ENCODE assay signal across 12 cellular contexts in the genomic region with DNA sequence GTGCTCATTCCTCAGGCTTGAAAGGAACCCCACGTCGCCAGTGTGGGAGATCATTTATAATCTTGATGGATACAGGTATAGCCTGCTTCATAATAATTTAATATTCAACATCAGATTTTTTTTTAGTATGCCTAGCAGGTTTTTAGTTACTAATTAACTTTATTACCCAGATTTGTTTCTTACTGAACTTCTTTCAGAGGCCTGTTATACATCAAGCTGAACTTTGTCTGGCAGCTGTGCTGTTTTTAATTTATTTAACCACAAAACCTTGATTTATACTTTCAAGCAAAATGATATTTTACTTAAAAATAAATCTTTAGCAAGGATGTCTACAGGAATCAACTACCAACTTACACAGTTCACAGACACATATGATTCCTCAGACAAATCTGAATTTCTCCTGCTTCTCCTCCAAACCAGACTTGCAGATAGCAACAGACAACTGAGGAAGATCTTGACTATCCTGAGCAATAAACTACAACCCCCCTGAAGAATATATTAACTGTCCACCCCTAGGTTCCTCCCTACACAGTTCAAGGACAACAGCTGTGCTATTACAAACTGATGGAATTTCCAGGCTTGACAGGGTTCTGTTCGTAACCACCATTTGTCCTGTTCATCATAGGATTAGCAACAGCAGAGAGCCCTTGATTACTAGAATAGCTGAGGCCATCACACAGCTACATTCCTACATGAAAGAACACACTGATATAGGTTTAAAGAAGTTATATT. TPM values are rescaled to one million over a fixed set of nuclear protein-coding genes. Genes with fewer than 3 reads are reported as not detected.
DNase-seq lines count a peak whose midpoint lies in the region; ATAC-seq and TF ChIP-seq lines count a peak whose summit lies in the region.
"Had no signal": no experiment of that assay in that cellular context is flagged by ENCODE, and none has a peak within 500 bp of the region (broad histone marks: within the 10 kb centered on the region; RNA-seq: fewer than 3 reads in every experiment).

No MANE protein-coding gene starts in this region.

- intact Hi-C loops in Right ventricle myocardium superior (cut with DNase I), result no loop called here
- intact Hi-C loops in Right ventricle myocardium inferior (cut with DNase I), result no loop called here
- intact Hi-C loops in aorta (cut with DNase I), result no loop called here

- WGBS in aorta, 2 donors, result 12 to 14% methylated on average over 3 of the region's 3 CpGs

- no peak overlapping the region for H3K9ac ChIP-seq in muscle layer of colon (ENCODE audit: low read length)

- H3K27me3 ChIP-seq in muscle layer of colon (ENCODE audit: control insufficient read depth in 1 of 2, insufficient read depth in 2 of 2, low read length in 2 of 2) (no peaks in the 10 kb centered on the region), aorta (ENCODE audit: control insufficient read depth in 1 of 2, insufficient read depth in 2 of 2, low read length in 1 of 2) (no peaks in the 10 kb centered on the region), MG63 (no peaks in the 10 kb centered on the region)

- peak overlapping the region; percentile 35 for H3K27ac ChIP-seq in coronary artery
- peak overlapping the region; percentile 72 for H3K27ac ChIP-seq in muscle layer of colon (ENCODE audit: low read depth, low read length)
- peak overlapping the region; percentile 36 to 82 for H3K27ac ChIP-seq in aorta (ENCODE audit: low read depth in 1 of 2, low read length in 2 of 2)

- H3K9me3 ChIP-seq in muscle layer of colon (ENCODE audit: low read length), result no peaks in the 10 kb centered on the region
- H3K9me3 ChIP-seq in aorta (ENCODE audit: control insufficient read depth, low read length), result no peaks in the 10 kb centered on the region
- H3K9me3 ChIP-seq in MG63, result no peaks in the 10 kb centered on the region

- H3K36me3 ChIP-seq in muscle layer of colon (ENCODE audit: insufficient read depth, low read length), result no peaks in the 10 kb centered on the region
- no peaks in the 10 kb centered on the region for H3K36me3 ChIP-seq in aorta (ENCODE audit: control insufficient read depth in 1 of 2, insufficient read depth in 2 of 2, low read length in 1 of 2)
- H3K36me3 ChIP-seq in MG63, result peaks cover 2% of the 10 kb centered on the region; the same call in 1 of the 2 replicates

- ATAC-seq in Right ventricle myocardium superior (ENCODE audit: poor library complexity) (peak; percentile 4), Right ventricle myocardium inferior (no peak), aorta (ENCODE audit: low FRiP score) (no peak)
- ATAC-seq: naive thymus-derived CD8-positive, alpha-beta T cell had no signal

- TF ChIP-seq CTCF in coronary artery (IDR thresholded peaks at IDR 0.05) (no peak), GM20000 (IDR thresholded peaks at IDR 0.05; ENCODE audit: extremely low read depth, missing control alignments) (no peak)

- H3K4me3 ChIP-seq in coronary artery, result no peak overlapping the region
- H3K4me3 ChIP-seq in muscle layer of colon (ENCODE audit: low read depth in 1 of 2, low read length in 2 of 2), result no peak overlapping the region
- H3K4me3 ChIP-seq in aorta (ENCODE audit: low read length in 2 of 2), result no peak overlapping the region
- H3K4me3 ChIP-seq in MG63, result no peak overlapping the region

- H3K4me1 ChIP-seq in muscle layer of colon (ENCODE audit: insufficient read depth, low read length) (peaks cover 63% of the 10 kb centered on the region), aorta (ENCODE audit: control insufficient read depth in 1 of 2, insufficient read depth in 2 of 2, low read length in 2 of 2) (peaks cover 14 to 18% of the 10 kb centered on the region in 2 donors)

- no peak for DNase-seq in Right ventricle myocardium superior
- DNase-seq in Right ventricle myocardium inferior (ENCODE audit: missing footprints), result no peak
- no peak for DNase-seq in coronary artery (ENCODE audit: low spot score)
- no peak for DNase-seq in aorta
- DNase-seq in stimulated activated CD4-positive, alpha-beta T cell treated with anti-CD3 and anti-CD28 coated beads, Interleukin-2, amount 100 ng/mL, for 48 hours, result no peak
- no peak for DNase-seq in GM20000 (ENCODE audit: low spot score)
- no peak for DNase-seq in MG63
- DNase-seq: activated T-cell treated with anti-CD3 and anti-CD28 coated beads, Interleukin-2, amount 50 U/mL, for 1 hour; GOT3; NCI-H2171 treated with DMSO at 0.1 percent for 48 hours had no signal

RNA-seq across cellular contexts. Expression of gene MAP4, which starts 0.6 kb away (rescaled TPM):
- total RNA-seq in Right ventricle myocardium superior, result 426 TPM
- 520 TPM for total RNA-seq in Right ventricle myocardium inferior
- total RNA-seq in aorta, result 100 to 1,000 TPM; 356 to 467 TPM
- polyA plus RNA-seq in aorta, result 100 to 1,000 TPM; 110 to 177 TPM
- 38.5 and 46.2 TPM in 2 replicates for total RNA-seq in MG63 (2014; rRNA removed; shearing (Covaris generic); ENCODE audit: low replicate concordance)
